ENCODE assay signal across 1 cellular context in genomic region chr16:50878966-50879615, GRCh38.
TF ChIP-seq lines count a peak whose summit lies in the region.

No MANE protein-coding gene starts in this region.

TF ChIP-seq in H1, 55 proteins besides CTCF, POLR2A, EP300 and RAD21:
- TF ChIP-seq ZNF274 (IDR thresholded peaks at IDR 0.05; ENCODE audit: borderline replicate concordance, extremely low read depth, low read length) (no peak), SAP30 (IDR thresholded peaks at IDR 0.05; ENCODE audit: insufficient read depth, insufficient replicate concordance, low read length) (no peak), TBP (IDR thresholded peaks at IDR 0.05; ENCODE audit: low read depth, low read length) (no peak)
